ENCODE assay signal across 8 cellular contexts in genomic region chr6:107459283-107460073, GRCh38. TPM values are rescaled to one million over a fixed set of nuclear protein-coding genes. Genes with fewer than 3 reads are reported as not detected.
A peak's percentile ranks its signal among the peaks of the same experiment; 100 is the strongest.
DNase-seq lines count a peak whose midpoint lies in the region; ATAC-seq, FAIRE-seq and TF ChIP-seq lines count a peak whose summit lies in the region.

Gene PDSS2 (minus strand): TSS chr6:107459564. CDS start chr6:107459285, 279 bp downstream.

- H3K27me3 Mint-ChIP-seq in activated naive CD8-positive, alpha-beta T cell treated with anti-CD3 and anti-CD28 coated beads, Interleukin-2, amount 10 ng/mL, durations not matched to agents 7 days and 5 days, result no peaks in the 10 kb centered on the region

- H3K27me3 ChIP-seq in SU-DHL-6 (ENCODE audit: low read length) (no peaks in the 10 kb centered on the region), pancreas (no peaks in the 10 kb centered on the region), tibial nerve (no peaks in the 10 kb centered on the region)

- peak; percentile 66 for TF ChIP-seq CTCF in GM12873 (IDR thresholded peaks at IDR 0.05; ENCODE audit: insufficient read depth, low read depth, low read length, missing control alignments)
- peak; percentile 42 for TF ChIP-seq CTCF in SU-DHL-6 (IDR thresholded peaks at IDR 0.05; ENCODE audit: insufficient read depth, low read length, poor library complexity, severe bottlenecking)
- TF ChIP-seq CTCF in pancreas (IDR thresholded peaks at IDR 0.05), result peak in 1 of 4 donors; percentile 21
- peak in 2 of 5 experiments; percentile 9 to 34 for TF ChIP-seq CTCF in tibial nerve (IDR thresholded peaks at IDR 0.05)

- H3K36me3 ChIP-seq in SU-DHL-6 (ENCODE audit: low read length), result no peaks in the 10 kb centered on the region
- no peaks in the 10 kb centered on the region for H3K36me3 ChIP-seq in pancreas
- no peaks in the 10 kb centered on the region for H3K36me3 ChIP-seq in tibial nerve

- intact Hi-C loops in Right ventricle myocardium superior (cut with DNase I) (no loop called here), pancreas (cut with DNase I) (no loop called here)

- peaks cover 38% of the 10 kb centered on the region for H3K79me2 ChIP-seq in SU-DHL-6 (ENCODE audit: insufficient read depth, low read length)

- H3K9me3 ChIP-seq in SU-DHL-6 (ENCODE audit: insufficient read depth, low read length) (no peaks in the 10 kb centered on the region), pancreas (no peaks in the 10 kb centered on the region), tibial nerve (no peaks in the 10 kb centered on the region)

- peaks cover 19% of the 10 kb centered on the region for H3K4me1 Mint-ChIP-seq in activated naive CD8-positive, alpha-beta T cell treated with anti-CD3 and anti-CD28 coated beads, Interleukin-2, amount 10 ng/mL, durations not matched to agents 7 days and 5 days

- POLR2A ChIA-PET in activated naive CD8-positive, alpha-beta T cell treated with anti-CD3 and anti-CD28 coated beads, Interleukin-2, amount 10 ng/mL, durations not matched to agents 7 days and 5 days (lab: Charles Lee), result interaction anchor here (0.6 to 2.9 kb wide), 25 partner anchors 8 to 836 kb away, joined by 3 to 53 read pairs (median 5); partner anchors contain the start of genes SCML4, SNX3 and SOBP

- DNase-seq in NCI-H128 (lab: John Stamatoyannopoulos, UW; ENCODE audit: unreplicated experiment) (peak; percentile 94), Right ventricle myocardium superior (peak; percentile 100), pancreas (peak; percentile 95 to 100 (median 98)), tibial nerve (ENCODE audit: low spot score in 2 of 2) (peak; percentile 97 to 99)
- DNase-seq in activated naive CD8-positive, alpha-beta T cell treated with anti-CD3 and anti-CD28 coated beads, Interleukin-2, amount 10 ng/mL, durations not matched to agents 7 days and 5 days, result peak; percentile 94

- H3K4me3 Mint-ChIP-seq in activated naive CD8-positive, alpha-beta T cell treated with anti-CD3 and anti-CD28 coated beads, Interleukin-2, amount 10 ng/mL, durations not matched to agents 7 days and 5 days, result peak within 1 kb of the TSS; percentile 93

- peak in 1 of 2 donors; percentile 92 for TF ChIP-seq EP300 in tibial nerve (IDR thresholded peaks at IDR 0.05)

- H2AFZ ChIP-seq in SU-DHL-6 (ENCODE audit: low read depth, low read length, severe bottlenecking), result peak within 1 kb of the TSS; percentile 85

- H3K9me2 ChIP-seq in SU-DHL-6 (replicated peaks; ENCODE audit: insufficient read depth, low read length), result no peaks in the 10 kb centered on the region

- peak within 1 kb of the TSS; percentile 76 for H3K9ac ChIP-seq in SU-DHL-6 (ENCODE audit: low read length)

- FAIRE-seq in pancreas (lab: Jason Lieb, UNC), result peak; percentile 61

- peak within 1 kb of the TSS; percentile 85 for H3K27ac ChIP-seq in SU-DHL-6 (ENCODE audit: low read depth, low read length)
- H3K27ac ChIP-seq in pancreas, result peak within 1 kb of the TSS; percentile 89 to 95 (median 93)
- H3K27ac ChIP-seq in tibial nerve, result peak within 1 kb of the TSS; percentile 81 to 88 (median 82)

- H3F3A ChIP-seq in SU-DHL-6 (ENCODE audit: insufficient read depth), result peaks cover 18% of the 10 kb centered on the region

- no peaks in the 10 kb centered on the region for H3K9me3 Mint-ChIP-seq in activated naive CD8-positive, alpha-beta T cell treated with anti-CD3 and anti-CD28 coated beads, Interleukin-2, amount 10 ng/mL, durations not matched to agents 7 days and 5 days

- peak within 1 kb of the TSS; percentile 97 for H3K27ac Mint-ChIP-seq in activated naive CD8-positive, alpha-beta T cell treated with anti-CD3 and anti-CD28 coated beads, Interleukin-2, amount 10 ng/mL, durations not matched to agents 7 days and 5 days

- H3K36me3 Mint-ChIP-seq in activated naive CD8-positive, alpha-beta T cell treated with anti-CD3 and anti-CD28 coated beads, Interleukin-2, amount 10 ng/mL, durations not matched to agents 7 days and 5 days, result peaks cover 5% of the 10 kb centered on the region

- H4K20me1 ChIP-seq in SU-DHL-6 (ENCODE audit: low read depth, low read length), result no peaks in the 10 kb centered on the region

- ATAC-seq in HG02759 (IDR thresholded peaks at IDR 0.05; ENCODE audit: unreplicated experiment), result peak; percentile 95
- ATAC-seq in activated naive CD8-positive, alpha-beta T cell treated with anti-CD3 and anti-CD28 coated beads, Interleukin-2, amount 10 ng/mL, durations not matched to agents 7 days and 5 days (ENCODE audit: low read depth), result peak; percentile 94
- ATAC-seq in Right ventricle myocardium superior (ENCODE audit: poor library complexity), result peak; percentile 99
- ATAC-seq in pancreas, result peak; percentile 97 to 99 (median 98)

- H3K4me3 ChIP-seq in SU-DHL-6 (ENCODE audit: insufficient read depth, low read length, poor library complexity, severe bottlenecking) (peak within 1 kb of the TSS; percentile 80), pancreas (peak within 1 kb of the TSS; percentile 82 to 87 (median 84)), tibial nerve (peak within 1 kb of the TSS; percentile 51 to 82 (median 66))

- peak within 1 kb of the TSS; percentile 96 for H3K4me2 ChIP-seq in SU-DHL-6 (ENCODE audit: low read depth, low read length, poor library complexity, severe bottlenecking)

- WGBS in pancreas, 2 donors, result 0 to 1% methylated on average over 46 of the region's 46 CpGs
- WGBS in tibial nerve, 2 donors, result 0 to 1% methylated on average over 21 to 38 of the region's 46 CpGs

- H3K4me1 ChIP-seq in pancreas (peaks cover 4 to 13% (median 5%) of the 10 kb centered on the region in 3 donors), tibial nerve (peaks cover 0 to 22% (median 0%) of the 10 kb centered on the region in 4 donors)

- TF ChIP-seq POLR2A in tibial nerve (IDR thresholded peaks at IDR 0.05), result peak; percentile 37 to 71

RNA-seq across cellular contexts. Expression of gene PDSS2, which starts in this region (rescaled TPM):
- 10 to 100 TPM; 12.8 to 15.4 TPM for total RNA-seq in activated naive CD8-positive, alpha-beta T cell treated with anti-CD3 and anti-CD28 coated beads, Interleukin-2, amount 10 ng/mL, durations not matched to agents 7 days and 5 days
- total RNA-seq in Right ventricle myocardium superior, result 15.6 TPM
- total RNA-seq in pancreas, result 10 to 100 TPM in 1 of 6 donors, 1 to 10 TPM in 5; 5.3 to 10.1 (median 6.5) TPM
- polyA plus RNA-seq in pancreas, result 1 to 10 TPM; 2.7 to 6.1 TPM
- total RNA-seq in tibial nerve, result 1 to 10 TPM; 8.2 to 9.4 (median 8.6) TPM

Comparison
In these comparisons a context has a peak if more than half of its experiments do, and no peak if none do; other contexts are left out.
1. Peak in every context shown above with its lines: DNase-seq, ATAC-seq, H3K4me3 ChIP-seq and H3K27ac ChIP-seq.